In the genomic region with DNA sequence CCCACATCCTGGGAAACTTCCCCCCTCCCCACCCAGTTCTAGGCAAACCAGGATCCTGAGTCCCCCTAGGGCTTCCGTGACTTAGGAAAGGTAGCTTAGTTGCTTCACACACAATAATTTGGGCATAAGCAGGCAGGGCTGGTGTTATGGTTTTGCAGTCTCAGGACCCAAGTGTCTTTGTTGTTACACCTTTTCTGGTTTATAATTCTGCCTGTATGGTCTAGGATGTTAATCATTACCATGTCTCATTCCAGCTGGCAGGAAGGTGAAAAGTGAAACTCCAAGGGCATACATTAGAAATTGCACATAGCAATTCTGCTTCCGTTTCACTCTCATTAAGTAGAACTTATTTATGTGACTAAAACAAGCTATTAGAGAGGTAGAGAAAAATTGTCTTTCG, we compare ENCODE assay signal across 13 cellular contexts. TPM values are rescaled to one million over a fixed set of nuclear protein-coding genes. Genes with fewer than 3 reads are reported as not detected.
DNase-seq lines count a peak whose midpoint lies in the region; ATAC-seq and TF ChIP-seq lines count a peak whose summit lies in the region.
"Had no signal": no experiment of that assay in that cellular context is flagged by ENCODE, and none has a peak within 500 bp of the region (broad histone marks: within the 10 kb centered on the region; RNA-seq: fewer than 3 reads in every experiment).

No MANE protein-coding gene starts in this region.

- H3K27me3 Mint-ChIP-seq in WTC11 (ENCODE audit: low read depth) (no peaks in the 10 kb centered on the region), progenitor cell of endocrine pancreas (no peaks in the 10 kb centered on the region)
- H3K27me3 Mint-ChIP-seq in stimulated activated memory B cell treated with anti-CD40 and anti-IgM and Interleukin-4, amounts not matched to agents 10 μg/mL and 1 μg/mL and 100 μg/mL, for 72 hours = no peaks in the 10 kb centered on the region
- H3K27me3 Mint-ChIP-seq: T-cell had no signal

- H3K4me3 Mint-ChIP-seq in WTC11 (no peak overlapping the region), progenitor cell of endocrine pancreas (ENCODE audit: low read depth) (no peak overlapping the region)
- no peak overlapping the region for H3K4me3 Mint-ChIP-seq in stimulated activated memory B cell treated with anti-CD40 and anti-IgM and Interleukin-4, amounts not matched to agents 10 μg/mL and 1 μg/mL and 100 μg/mL, for 72 hours
- H3K4me3 Mint-ChIP-seq: activated CD4-positive, alpha-beta memory T cell treated with anti-CD3 and anti-CD28 coated beads for 36 hours; endodermal cell; T-cell had no signal

- no peak for TF ChIP-seq CTCF in WTC11 (IDR thresholded peaks at IDR 0.05)
- TF ChIP-seq CTCF in progenitor cell of endocrine pancreas (IDR thresholded peaks at IDR 0.05; ENCODE audit: unreplicated experiment) = no peak

- peaks cover 19% of the 10 kb centered on the region for H3K36me3 Mint-ChIP-seq in WTC11
- no peaks in the 10 kb centered on the region for H3K36me3 Mint-ChIP-seq in progenitor cell of endocrine pancreas (ENCODE audit: insufficient read depth)
- no peaks in the 10 kb centered on the region for H3K36me3 Mint-ChIP-seq in stimulated activated memory B cell treated with anti-CD40 and anti-IgM and Interleukin-4, amounts not matched to agents 10 μg/mL and 1 μg/mL and 100 μg/mL, for 72 hours
- H3K36me3 Mint-ChIP-seq: activated CD4-positive, alpha-beta memory T cell treated with anti-CD3 and anti-CD28 coated beads for 36 hours; T-cell had no signal

- ATAC-seq in GM19043 (IDR thresholded peaks at IDR 0.05; ENCODE audit: low read depth, unreplicated experiment) = peak; percentile 65
- peak; percentile 73 for ATAC-seq in HG03175 (IDR thresholded peaks at IDR 0.05; ENCODE audit: unreplicated experiment)
- no peak for ATAC-seq in WTC11
- no peak for ATAC-seq in stimulated activated memory B cell treated with anti-CD40 and anti-IgM and Interleukin-4, amounts not matched to agents 10 μg/mL and 1 μg/mL and 100 μg/mL, for 72 hours
- ATAC-seq in HG03025 (IDR thresholded peaks at IDR 0.05; ENCODE audit: low FRiP score, unreplicated experiment) = no peak
- ATAC-seq in GM19023 (IDR thresholded peaks at IDR 0.05; ENCODE audit: unreplicated experiment) = no peak
- ATAC-seq: T-cell had no signal

- CTCF ChIA-PET in WTC11 (lab: Charles Lee) = no interaction called here

- POLR2A ChIA-PET in WTC11 (lab: Charles Lee) = no interaction called here

- H3K9me3 Mint-ChIP-seq in WTC11 (peaks cover 7% of the 10 kb centered on the region), progenitor cell of endocrine pancreas (ENCODE audit: low read depth) (no peaks in the 10 kb centered on the region)
- no peaks in the 10 kb centered on the region for H3K9me3 Mint-ChIP-seq in stimulated activated memory B cell treated with anti-CD40 and anti-IgM and Interleukin-4, amounts not matched to agents 10 μg/mL and 1 μg/mL and 100 μg/mL, for 72 hours
- H3K9me3 Mint-ChIP-seq: activated CD4-positive, alpha-beta memory T cell treated with anti-CD3 and anti-CD28 coated beads for 36 hours; T-cell had no signal

- DNase-seq in WTC11 (ENCODE audit: low spot score) = no peak
- no peak for DNase-seq in progenitor cell of endocrine pancreas (ENCODE audit: low spot score, unreplicated experiment)
- no peak for DNase-seq in activated CD4-positive, CD25-positive, alpha-beta regulatory T cell treated with anti-CD3 and anti-CD28 coated beads, Interleukin-2, amount 50 U/mL, for 72 hours
- DNase-seq: activated CD4-positive, alpha-beta memory T cell treated with anti-CD3 and anti-CD28 coated beads for 36 hours; adrenal gland; endodermal cell; KG1; T-cell had no signal

- H3K27ac Mint-ChIP-seq in WTC11 = peak overlapping the region; percentile 80; the same call in 1 of the 2 replicates
- H3K27ac Mint-ChIP-seq in progenitor cell of endocrine pancreas = peak overlapping the region; percentile 45
- no peak overlapping the region for H3K27ac Mint-ChIP-seq in stimulated activated memory B cell treated with anti-CD40 and anti-IgM and Interleukin-4, amounts not matched to agents 10 μg/mL and 1 μg/mL and 100 μg/mL, for 72 hours
- H3K27ac Mint-ChIP-seq: activated CD4-positive, alpha-beta memory T cell treated with anti-CD3 and anti-CD28 coated beads for 36 hours; endodermal cell; T-cell had no signal

- H3K4me1 Mint-ChIP-seq in WTC11 (peaks cover 37% of the 10 kb centered on the region), progenitor cell of endocrine pancreas (ENCODE audit: low read depth) (peaks cover 7% of the 10 kb centered on the region)
- peaks cover 21% of the 10 kb centered on the region for H3K4me1 Mint-ChIP-seq in stimulated activated memory B cell treated with anti-CD40 and anti-IgM and Interleukin-4, amounts not matched to agents 10 μg/mL and 1 μg/mL and 100 μg/mL, for 72 hours
- H3K4me1 Mint-ChIP-seq: T-cell had no signal

TF ChIP-seq in WTC11, 78 proteins besides CTCF, POLR2A, EP300 and RAD21 (continues in another document):
- TF ChIP-seq ZSCAN18 (CRISPR knock-in tag; IDR thresholded peaks at IDR 0.05) = no peak
- TF ChIP-seq GABPB1 (CRISPR knock-in tag; IDR thresholded peaks at IDR 0.05) = no peak
- TF ChIP-seq, protein P1, sequence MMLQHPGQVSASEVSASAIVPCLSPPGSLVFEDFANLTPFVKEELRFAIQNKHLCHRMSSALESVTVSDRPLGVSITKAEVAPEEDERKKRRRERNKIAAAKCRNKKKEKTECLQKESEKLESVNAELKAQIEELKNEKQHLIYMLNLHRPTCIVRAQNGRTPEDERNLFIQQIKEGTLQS (CRISPR knock-in tag; conservative IDR thresholded peaks at IDR 0.05) = no peak
- TF ChIP-seq KAT7 (CRISPR knock-in tag; IDR thresholded peaks at IDR 0.05; ENCODE audit: borderline replicate concordance) = no peak
- TF ChIP-seq, protein P2, sequence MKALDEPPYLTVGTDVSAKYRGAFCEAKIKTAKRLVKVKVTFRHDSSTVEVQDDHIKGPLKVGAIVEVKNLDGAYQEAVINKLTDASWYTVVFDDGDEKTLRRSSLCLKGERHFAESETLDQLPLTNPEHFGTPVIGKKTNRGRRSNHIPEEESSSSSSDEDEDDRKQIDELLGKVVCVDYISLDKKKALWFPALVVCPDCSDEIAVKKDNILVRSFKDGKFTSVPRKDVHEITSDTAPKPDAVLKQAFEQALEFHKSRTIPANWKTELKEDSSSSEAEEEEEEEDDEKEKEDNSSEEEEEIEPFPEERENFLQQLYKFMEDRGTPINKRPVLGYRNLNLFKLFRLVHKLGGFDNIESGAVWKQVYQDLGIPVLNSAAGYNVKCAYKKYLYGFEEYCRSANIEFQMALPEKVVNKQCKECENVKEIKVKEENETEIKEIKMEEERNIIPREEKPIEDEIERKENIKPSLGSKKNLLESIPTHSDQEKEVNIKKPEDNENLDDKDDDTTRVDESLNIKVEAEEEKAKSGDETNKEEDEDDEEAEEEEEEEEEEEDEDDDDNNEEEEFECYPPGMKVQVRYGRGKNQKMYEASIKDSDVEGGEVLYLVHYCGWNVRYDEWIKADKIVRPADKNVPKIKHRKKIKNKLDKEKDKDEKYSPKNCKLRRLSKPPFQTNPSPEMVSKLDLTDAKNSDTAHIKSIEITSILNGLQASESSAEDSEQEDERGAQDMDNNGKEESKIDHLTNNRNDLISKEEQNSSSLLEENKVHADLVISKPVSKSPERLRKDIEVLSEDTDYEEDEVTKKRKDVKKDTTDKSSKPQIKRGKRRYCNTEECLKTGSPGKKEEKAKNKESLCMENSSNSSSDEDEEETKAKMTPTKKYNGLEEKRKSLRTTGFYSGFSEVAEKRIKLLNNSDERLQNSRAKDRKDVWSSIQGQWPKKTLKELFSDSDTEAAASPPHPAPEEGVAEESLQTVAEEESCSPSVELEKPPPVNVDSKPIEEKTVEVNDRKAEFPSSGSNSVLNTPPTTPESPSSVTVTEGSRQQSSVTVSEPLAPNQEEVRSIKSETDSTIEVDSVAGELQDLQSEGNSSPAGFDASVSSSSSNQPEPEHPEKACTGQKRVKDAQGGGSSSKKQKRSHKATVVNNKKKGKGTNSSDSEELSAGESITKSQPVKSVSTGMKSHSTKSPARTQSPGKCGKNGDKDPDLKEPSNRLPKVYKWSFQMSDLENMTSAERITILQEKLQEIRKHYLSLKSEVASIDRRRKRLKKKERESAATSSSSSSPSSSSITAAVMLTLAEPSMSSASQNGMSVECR (CRISPR knock-in tag; IDR thresholded peaks at IDR 0.05; ENCODE audit: borderline replicate concordance) = no peak
- no peak for TF ChIP-seq TP53 (CRISPR knock-in tag; IDR thresholded peaks at IDR 0.05)
- no peak for TF ChIP-seq ATF1 (CRISPR knock-in tag; IDR thresholded peaks at IDR 0.05)
- TF ChIP-seq, protein P3, sequence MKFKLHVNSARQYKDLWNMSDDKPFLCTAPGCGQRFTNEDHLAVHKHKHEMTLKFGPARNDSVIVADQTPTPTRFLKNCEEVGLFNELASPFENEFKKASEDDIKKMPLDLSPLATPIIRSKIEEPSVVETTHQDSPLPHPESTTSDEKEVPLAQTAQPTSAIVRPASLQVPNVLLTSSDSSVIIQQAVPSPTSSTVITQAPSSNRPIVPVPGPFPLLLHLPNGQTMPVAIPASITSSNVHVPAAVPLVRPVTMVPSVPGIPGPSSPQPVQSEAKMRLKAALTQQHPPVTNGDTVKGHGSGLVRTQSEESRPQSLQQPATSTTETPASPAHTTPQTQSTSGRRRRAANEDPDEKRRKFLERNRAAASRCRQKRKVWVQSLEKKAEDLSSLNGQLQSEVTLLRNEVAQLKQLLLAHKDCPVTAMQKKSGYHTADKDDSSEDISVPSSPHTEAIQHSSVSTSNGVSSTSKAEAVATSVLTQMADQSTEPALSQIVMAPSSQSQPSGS (CRISPR knock-in tag; IDR thresholded peaks at IDR 0.05; ENCODE audit: borderline replicate concordance, low read depth) = no peak
- TF ChIP-seq, protein P4, sequence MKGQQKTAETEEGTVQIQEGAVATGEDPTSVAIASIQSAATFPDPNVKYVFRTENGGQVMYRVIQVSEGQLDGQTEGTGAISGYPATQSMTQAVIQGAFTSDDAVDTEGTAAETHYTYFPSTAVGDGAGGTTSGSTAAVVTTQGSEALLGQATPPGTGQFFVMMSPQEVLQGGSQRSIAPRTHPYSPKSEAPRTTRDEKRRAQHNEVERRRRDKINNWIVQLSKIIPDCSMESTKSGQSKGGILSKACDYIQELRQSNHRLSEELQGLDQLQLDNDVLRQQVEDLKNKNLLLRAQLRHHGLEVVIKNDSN (CRISPR knock-in tag; IDR thresholded peaks at IDR 0.05) = no peak
- no peak for TF ChIP-seq ZNF416 (CRISPR knock-in tag; IDR thresholded peaks at IDR 0.05)
- no peak for TF ChIP-seq CREB1 (CRISPR knock-in tag; IDR thresholded peaks at IDR 0.05)

RNA-seq across cellular contexts. Expression of gene UGT8, which starts 16.8 kb away (rescaled TPM):
- 29.2 to 30.8 TPM (median 30.7 TPM) in 3 replicates for total RNA-seq in WTC11 (2021)
- total RNA-seq in progenitor cell of endocrine pancreas = 4.5 and 7.5 TPM in 2 replicates

Comparison
In these comparisons a context has a peak if more than half of its experiments do, and no peak if none do; other contexts are left out.
1. ATAC-seq: peak in GM19043 (single experiment) and HG03175 (single experiment); none in WTC11 (single experiment), stimulated activated memory B cell treated with anti-CD40 and anti-IgM and Interleukin-4, amounts not matched to agents 10 μg/mL and 1 μg/mL and 100 μg/mL, for 72 hours (single experiment), HG03025 (single experiment) and GM19023 (single experiment).